ENCODE assay signal across 1 cellular context in the genomic region with DNA sequence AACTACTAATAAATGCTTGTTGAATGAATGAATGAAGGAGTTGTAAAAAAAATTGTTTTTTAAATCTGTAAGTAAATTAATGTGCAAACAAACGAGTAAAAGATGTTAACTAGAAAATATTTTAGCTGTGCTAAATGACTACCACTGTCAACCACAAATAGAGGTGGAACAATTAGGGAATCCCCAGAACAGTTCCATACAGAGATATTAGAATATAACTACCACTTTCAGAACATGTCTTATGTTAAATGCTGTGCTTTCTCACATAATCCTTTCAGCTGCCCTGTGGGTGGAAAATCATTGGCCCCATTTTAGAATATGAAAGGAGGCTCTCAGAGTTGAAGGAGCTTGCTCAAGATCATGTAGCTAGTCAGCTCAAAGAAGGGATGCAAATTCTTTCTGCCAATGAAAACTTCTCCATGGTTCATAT.
TF ChIP-seq lines count a peak whose summit lies in the region.

No MANE protein-coding gene starts in this region.

TF ChIP-seq in WTC11, 78 proteins besides CTCF, POLR2A, EP300 and RAD21 (continued from another document):
- TF ChIP-seq, protein P1, sequence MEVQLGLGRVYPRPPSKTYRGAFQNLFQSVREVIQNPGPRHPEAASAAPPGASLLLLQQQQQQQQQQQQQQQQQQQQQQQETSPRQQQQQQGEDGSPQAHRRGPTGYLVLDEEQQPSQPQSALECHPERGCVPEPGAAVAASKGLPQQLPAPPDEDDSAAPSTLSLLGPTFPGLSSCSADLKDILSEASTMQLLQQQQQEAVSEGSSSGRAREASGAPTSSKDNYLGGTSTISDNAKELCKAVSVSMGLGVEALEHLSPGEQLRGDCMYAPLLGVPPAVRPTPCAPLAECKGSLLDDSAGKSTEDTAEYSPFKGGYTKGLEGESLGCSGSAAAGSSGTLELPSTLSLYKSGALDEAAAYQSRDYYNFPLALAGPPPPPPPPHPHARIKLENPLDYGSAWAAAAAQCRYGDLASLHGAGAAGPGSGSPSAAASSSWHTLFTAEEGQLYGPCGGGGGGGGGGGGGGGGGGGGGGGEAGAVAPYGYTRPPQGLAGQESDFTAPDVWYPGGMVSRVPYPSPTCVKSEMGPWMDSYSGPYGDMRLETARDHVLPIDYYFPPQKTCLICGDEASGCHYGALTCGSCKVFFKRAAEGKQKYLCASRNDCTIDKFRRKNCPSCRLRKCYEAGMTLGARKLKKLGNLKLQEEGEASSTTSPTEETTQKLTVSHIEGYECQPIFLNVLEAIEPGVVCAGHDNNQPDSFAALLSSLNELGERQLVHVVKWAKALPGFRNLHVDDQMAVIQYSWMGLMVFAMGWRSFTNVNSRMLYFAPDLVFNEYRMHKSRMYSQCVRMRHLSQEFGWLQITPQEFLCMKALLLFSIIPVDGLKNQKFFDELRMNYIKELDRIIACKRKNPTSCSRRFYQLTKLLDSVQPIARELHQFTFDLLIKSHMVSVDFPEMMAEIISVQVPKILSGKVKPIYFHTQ (CRISPR knock-in tag; IDR thresholded peaks at IDR 0.05) = no peak
